In genomic region chr18:66005831-66006588, GRCh38 we compare ENCODE assay signal across 19 cellular contexts.
A peak's percentile ranks its signal among the peaks of the same experiment; 100 is the strongest.
DNase-seq lines count a peak whose midpoint lies in the region; ATAC-seq, FAIRE-seq and TF ChIP-seq lines count a peak whose summit lies in the region.
"Had no signal": no experiment of that assay in that cellular context is flagged by ENCODE, and none has a peak within 500 bp of the region (broad histone marks: within the 10 kb centered on the region; RNA-seq: fewer than 3 reads in every experiment).

No MANE protein-coding gene starts in this region.

- H3K4me1 ChIP-seq in kidney (ENCODE audit: control insufficient read depth in 1 of 2, insufficient read depth in 1 of 2, low read depth in 1 of 2, low read length in 2 of 2) (no peaks in the 10 kb centered on the region), aorta (ENCODE audit: control insufficient read depth in 1 of 2, insufficient read depth in 2 of 2, low read length in 2 of 2) (no peaks in the 10 kb centered on the region)
- H3K4me1 ChIP-seq: A549 had no signal

- H3K27ac ChIP-seq in kidney (ENCODE audit: low read depth in 2 of 2, low read length in 2 of 2) (no peak overlapping the region), aorta (ENCODE audit: low read depth in 1 of 2, low read length in 2 of 2) (no peak overlapping the region)
- H3K27ac ChIP-seq: 22Rv1, A549, C4-2B had no signal

- no peaks in the 10 kb centered on the region for H3K27me3 Mint-ChIP-seq in activated T-helper 2 cell treated with anti-CD3 and anti-CD28 coated beads, Interferon-gamma antibody, Interleukin-2, Interleukin-4, amounts not matched to agents 10 μg/mL and 5 μg/mL and 100 μg/mL, durations not matched to agents 14 hours and 24 hours and 36 hours (ENCODE audit: low read depth)
- H3K27me3 Mint-ChIP-seq: CD4-positive, alpha-beta memory T cell had no signal

- peaks cover 24% of the 10 kb centered on the region for H3K9me3 Mint-ChIP-seq in activated T-helper 2 cell treated with anti-CD3 and anti-CD28 coated beads, Interferon-gamma antibody, Interleukin-2, Interleukin-4, amounts not matched to agents 10 μg/mL and 5 μg/mL and 100 μg/mL, durations not matched to agents 14 hours and 24 hours and 36 hours

- no peak for TF ChIP-seq CTCF in kidney (IDR thresholded peaks at IDR 0.05; ENCODE audit: borderline replicate concordance, extremely low read depth, insufficient read depth)

- 93 to 94% methylated on average over 28 of the region's 28 CpGs for WGBS in aorta, 2 donors

- H3K4me1 Mint-ChIP-seq in activated T-helper 2 cell treated with anti-CD3 and anti-CD28 coated beads, Interferon-gamma antibody, Interleukin-2, Interleukin-4, amounts not matched to agents 10 μg/mL and 5 μg/mL and 100 μg/mL, durations not matched to agents 14 hours and 24 hours and 36 hours (ENCODE audit: low read depth) = no peaks in the 10 kb centered on the region
- H3K4me1 Mint-ChIP-seq: CD4-positive, alpha-beta memory T cell; H9 had no signal

- peak; percentile 8 for DNase-seq in activated CD8-positive, alpha-beta memory T cell treated with anti-CD3 and anti-CD28 coated beads, Interleukin-2, amount 50 U/mL, for 4 hours
- DNase-seq in activated CD8-positive, alpha-beta memory T cell treated with anti-CD3 and anti-CD28 coated beads, Interleukin-2, amount 50 U/mL, for 48 hours = no peak
- DNase-seq in kidney = peak; percentile 54
- no peak for DNase-seq in sciatic nerve (ENCODE audit: low spot score)
- peak in 1 of 2 donors; percentile 62 for DNase-seq in aorta
- DNase-seq in activated T-helper 2 cell treated with anti-CD3 and anti-CD28 coated beads, Interferon-gamma antibody, Interleukin-2, Interleukin-4, amounts not matched to agents 10 μg/mL and 5 μg/mL and 100 μg/mL, durations not matched to agents 14 hours and 24 hours and 36 hours (ENCODE audit: low spot score) = no peak
- no peak for DNase-seq in CD1c-positive myeloid dendritic cell (ENCODE audit: extremely low spot score)
- DNase-seq: AML-193; CD4-positive, alpha-beta memory T cell; DMS153; DMS79; GDM1; H9 had no signal

- no peak overlapping the region for H3K4me3 ChIP-seq in kidney (ENCODE audit: low read length in 2 of 2)
- no peak overlapping the region for H3K4me3 ChIP-seq in aorta (ENCODE audit: low read length in 2 of 2)
- H3K4me3 ChIP-seq: A549 had no signal

- H3K36me3 ChIP-seq in kidney (ENCODE audit: control insufficient read depth in 1 of 2, insufficient read depth in 2 of 2, low read length in 2 of 2) = no peaks in the 10 kb centered on the region
- H3K36me3 ChIP-seq in aorta (ENCODE audit: control insufficient read depth in 1 of 2, insufficient read depth in 2 of 2, low read length in 1 of 2) = no peaks in the 10 kb centered on the region

- H3K9ac ChIP-seq in kidney (ENCODE audit: low read length in 2 of 2) = no peak overlapping the region

- H3K9me3 ChIP-seq in kidney (ENCODE audit: control insufficient read depth in 1 of 2, low read length in 2 of 2) (no peaks in the 10 kb centered on the region), aorta (ENCODE audit: control insufficient read depth, low read length) (peaks cover 3% of the 10 kb centered on the region)
- H3K9me3 ChIP-seq: A549 had no signal

- intact Hi-C loops in kidney (cut with DNase I) (no loop called here), sciatic nerve (cut with DNase I) (no loop called here), aorta (cut with DNase I) (no loop called here)
- intact Hi-C loops in activated T-helper 2 cell treated with anti-CD3 and anti-CD28 coated beads, Interferon-gamma antibody, Interleukin-2, Interleukin-4, amounts not matched to agents 10 μg/mL and 5 μg/mL and 100 μg/mL, durations not matched to agents 14 hours and 24 hours and 36 hours (cut with micrococcal nuclease) = no loop called here

- no peaks in the 10 kb centered on the region for H3K27me3 ChIP-seq in aorta (ENCODE audit: control insufficient read depth in 1 of 2, insufficient read depth in 2 of 2, low read length in 1 of 2)

- no peak for FAIRE-seq in kidney (lab: Jason Lieb, UNC)
- FAIRE-seq: A549, GM12892, H1, HTR-8/SVneo had no signal

- no peak overlapping the region for H3K4me3 Mint-ChIP-seq in activated T-helper 2 cell treated with anti-CD3 and anti-CD28 coated beads, Interferon-gamma antibody, Interleukin-2, Interleukin-4, amounts not matched to agents 10 μg/mL and 5 μg/mL and 100 μg/mL, durations not matched to agents 14 hours and 24 hours and 36 hours (ENCODE audit: low read depth)
- H3K4me3 Mint-ChIP-seq: CD4-positive, alpha-beta memory T cell; H9 had no signal

- peak; percentile 39 for ATAC-seq in sciatic nerve
- peak; percentile 48 for ATAC-seq in aorta (ENCODE audit: low FRiP score)
- ATAC-seq: A549 had no signal

- no peaks in the 10 kb centered on the region for H3K36me3 Mint-ChIP-seq in activated T-helper 2 cell treated with anti-CD3 and anti-CD28 coated beads, Interferon-gamma antibody, Interleukin-2, Interleukin-4, amounts not matched to agents 10 μg/mL and 5 μg/mL and 100 μg/mL, durations not matched to agents 14 hours and 24 hours and 36 hours (ENCODE audit: low read depth)
- H3K36me3 Mint-ChIP-seq: CD4-positive, alpha-beta memory T cell had no signal

- no peak overlapping the region for H3K27ac Mint-ChIP-seq in activated T-helper 2 cell treated with anti-CD3 and anti-CD28 coated beads, Interferon-gamma antibody, Interleukin-2, Interleukin-4, amounts not matched to agents 10 μg/mL and 5 μg/mL and 100 μg/mL, durations not matched to agents 14 hours and 24 hours and 36 hours
- H3K27ac Mint-ChIP-seq: CD4-positive, alpha-beta memory T cell; H9 had no signal

Comparison
In these comparisons a context has a peak if more than half of its experiments do, and no peak if none do; other contexts are left out.
1. DNase-seq: peak in activated CD8-positive, alpha-beta memory T cell treated with anti-CD3 and anti-CD28 coated beads, Interleukin-2, amount 50 U/mL, for 4 hours (single experiment) and kidney (single experiment); none in activated CD8-positive, alpha-beta memory T cell treated with anti-CD3 and anti-CD28 coated beads, Interleukin-2, amount 50 U/mL, for 48 hours (single experiment), sciatic nerve (single experiment), activated T-helper 2 cell treated with anti-CD3 and anti-CD28 coated beads, Interferon-gamma antibody, Interleukin-2, Interleukin-4, amounts not matched to agents 10 μg/mL and 5 μg/mL and 100 μg/mL, durations not matched to agents 14 hours and 24 hours and 36 hours (single experiment) and CD1c-positive myeloid dendritic cell (single experiment).